In the genomic region with DNA sequence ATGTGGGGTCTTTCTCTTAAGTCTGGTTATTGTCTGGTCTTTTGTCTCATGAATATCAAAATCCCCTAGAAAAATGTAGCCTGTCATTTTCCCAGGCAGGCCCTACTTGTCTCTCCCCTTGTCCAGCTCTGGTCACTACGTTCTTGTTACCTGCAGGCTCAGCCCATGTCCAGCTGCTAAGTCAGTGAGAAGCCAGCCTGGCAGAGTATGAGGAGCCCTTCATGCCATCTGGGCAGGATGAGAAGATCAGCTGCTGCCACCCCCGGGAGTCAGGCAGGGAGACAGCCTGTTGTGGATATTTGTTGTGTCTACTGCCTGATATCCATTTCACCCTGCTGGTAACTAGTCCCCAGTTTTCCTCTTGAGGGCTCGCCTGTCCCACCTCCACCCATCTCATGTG, we compare ENCODE assay signal across 23 cellular contexts.
"Had no signal": no experiment of that assay in that cellular context is flagged by ENCODE, and none has a peak within 500 bp of the region (broad histone marks: within the 10 kb centered on the region; RNA-seq: fewer than 3 reads in every experiment).

No MANE protein-coding gene starts in this region.

- H3K36me3 Mint-ChIP-seq: T-cell had no signal

- H3K4me1 Mint-ChIP-seq: T-cell had no signal

- H3K27ac Mint-ChIP-seq: T-cell had no signal

- H3K9ac ChIP-seq: SK-N-SH had no signal

- H3K36me3 ChIP-seq: MG63 had no signal

- H3K9me3 ChIP-seq: MG63, SK-N-SH had no signal

- H3K4me2 ChIP-seq: SK-N-SH had no signal

- H3K4me3 ChIP-seq: MG63 had no signal

- ATAC-seq: HepG2, Panc1, PC-3, T-cell had no signal

- DNase-seq: IMR-90; Karpas-422; KG1; MG63; NCI-H1092; NCI-H1105 treated with DMSO at 0.1 percent for 48 hours; NCI-H1417 treated with DMSO at 0.1 percent for 48 hours; NCI-H146; NCI-H1694 treated with DMSO at 0.1 percent for 48 hours; NCI-H1930; NCI-H2081; NCI-H2107; NCI-H2227 treated with DMSO at 0.1 percent for 48 hours; NCI-H526 treated with DMSO at 0.1 percent for 48 hours; NCI-H748 treated with DMSO at 0.1 percent for 48 hours; NK-92 treated with Interleukin-12 subunit alpha and Interleukin-12 subunit beta, amount 100 ng/mL, for 24 hours; PC-3; SK-N-SH; SW 1271; T-cell had no signal

- H3K9me3 Mint-ChIP-seq: T-cell had no signal

- H3K27ac ChIP-seq: RWPE1 had no signal

- H3K4me3 Mint-ChIP-seq: T-cell had no signal
